1 cellular context compared by ENCODE assay signal in the genomic region with DNA sequence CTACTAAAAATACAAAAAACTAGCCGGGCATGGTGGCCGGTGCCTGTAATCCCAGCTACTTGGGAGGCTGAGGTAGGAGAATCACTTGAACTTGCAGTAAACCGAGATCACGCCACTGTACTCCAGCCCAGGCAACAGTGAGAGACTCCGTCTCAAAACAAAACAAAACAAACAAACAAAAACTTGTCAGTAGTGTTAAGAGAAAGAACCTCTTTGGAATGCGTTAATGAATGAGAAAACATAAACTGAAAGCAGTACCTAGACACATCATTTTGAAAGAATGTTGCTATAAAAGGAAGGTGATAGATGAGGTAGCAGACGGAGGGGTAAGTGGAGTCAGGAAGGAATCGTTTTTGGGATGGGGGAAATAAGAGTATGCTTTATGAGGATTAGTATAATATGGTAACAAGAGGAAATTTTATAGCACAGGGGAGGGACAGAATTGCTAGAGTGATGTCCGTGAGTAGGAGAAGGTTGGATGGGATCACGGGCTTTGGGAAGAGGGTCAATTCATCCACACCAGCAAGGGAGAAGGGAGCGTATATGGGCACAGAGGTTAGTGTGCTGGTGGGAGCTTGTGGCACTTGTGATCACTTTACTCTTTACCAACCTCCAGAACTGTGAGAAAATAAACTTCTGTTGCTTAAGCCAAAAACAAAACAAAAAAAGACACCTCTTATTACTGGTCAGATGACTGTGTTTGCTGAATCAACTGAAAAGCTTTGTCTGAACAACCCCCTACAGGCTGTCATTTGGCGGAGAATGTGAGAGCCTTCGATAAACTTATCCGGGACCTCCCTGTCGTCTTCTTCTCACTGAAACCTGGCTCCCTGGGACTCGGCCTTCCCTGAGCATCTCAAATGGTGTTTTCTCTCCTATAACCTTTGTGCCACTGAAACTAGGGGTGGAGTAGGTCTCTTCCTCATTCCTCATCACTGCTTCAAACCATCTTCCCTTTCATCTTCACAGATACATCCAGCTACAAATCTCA.
TF ChIP-seq lines count a peak whose summit lies in the region.

No MANE protein-coding gene starts in this region.

TF ChIP-seq in GM12878, 131 proteins besides CTCF, POLR2A, EP300 and RAD21 (continues in another document):
- TF ChIP-seq NBN (IDR thresholded peaks at IDR 0.05) = peak; percentile 53; the same call in 1 of the 2 replicates
- no peak for TF ChIP-seq GABPA (IDR thresholded peaks at IDR 0.05; ENCODE audit: low read depth)
- TF ChIP-seq WRNIP1 (IDR thresholded peaks at IDR 0.05; ENCODE audit: borderline replicate concordance, low read depth, low read length) = no peak
- TF ChIP-seq, protein P1, sequence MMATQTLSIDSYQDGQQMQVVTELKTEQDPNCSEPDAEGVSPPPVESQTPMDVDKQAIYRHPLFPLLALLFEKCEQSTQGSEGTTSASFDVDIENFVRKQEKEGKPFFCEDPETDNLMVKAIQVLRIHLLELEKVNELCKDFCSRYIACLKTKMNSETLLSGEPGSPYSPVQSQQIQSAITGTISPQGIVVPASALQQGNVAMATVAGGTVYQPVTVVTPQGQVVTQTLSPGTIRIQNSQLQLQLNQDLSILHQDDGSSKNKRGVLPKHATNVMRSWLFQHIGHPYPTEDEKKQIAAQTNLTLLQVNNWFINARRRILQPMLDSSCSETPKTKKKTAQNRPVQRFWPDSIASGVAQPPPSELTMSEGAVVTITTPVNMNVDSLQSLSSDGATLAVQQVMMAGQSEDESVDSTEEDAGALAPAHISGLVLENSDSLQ (IDR thresholded peaks at IDR 0.05) = no peak
- no peak for TF ChIP-seq GATAD2B (conservative IDR thresholded peaks at IDR 0.05; ENCODE audit: low read depth)
- no peak for TF ChIP-seq STAT1 (conservative IDR thresholded peaks at IDR 0.05)
- no peak for TF ChIP-seq KLF5 (IDR thresholded peaks at IDR 0.05; ENCODE audit: partially characterized antibody)
- TF ChIP-seq TCF3 (IDR thresholded peaks at IDR 0.05; ENCODE audit: borderline replicate concordance, insufficient read depth, low read depth, low read length) = no peak
- TF ChIP-seq RFX5 (IDR thresholded peaks at IDR 0.05; ENCODE audit: low read depth, low read length) = no peak
- peak; percentile 60 for TF ChIP-seq JUNB (IDR thresholded peaks at IDR 0.05)
- TF ChIP-seq, protein P2, sequence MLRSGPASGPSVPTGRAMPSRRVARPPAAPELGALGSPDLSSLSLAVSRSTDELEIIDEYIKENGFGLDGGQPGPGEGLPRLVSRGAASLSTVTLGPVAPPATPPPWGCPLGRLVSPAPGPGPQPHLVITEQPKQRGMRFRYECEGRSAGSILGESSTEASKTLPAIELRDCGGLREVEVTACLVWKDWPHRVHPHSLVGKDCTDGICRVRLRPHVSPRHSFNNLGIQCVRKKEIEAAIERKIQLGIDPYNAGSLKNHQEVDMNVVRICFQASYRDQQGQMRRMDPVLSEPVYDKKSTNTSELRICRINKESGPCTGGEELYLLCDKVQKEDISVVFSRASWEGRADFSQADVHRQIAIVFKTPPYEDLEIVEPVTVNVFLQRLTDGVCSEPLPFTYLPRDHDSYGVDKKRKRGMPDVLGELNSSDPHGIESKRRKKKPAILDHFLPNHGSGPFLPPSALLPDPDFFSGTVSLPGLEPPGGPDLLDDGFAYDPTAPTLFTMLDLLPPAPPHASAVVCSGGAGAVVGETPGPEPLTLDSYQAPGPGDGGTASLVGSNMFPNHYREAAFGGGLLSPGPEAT (IDR thresholded peaks at IDR 0.05; ENCODE audit: low read depth) = peak; percentile 83
- TF ChIP-seq, protein P3, sequence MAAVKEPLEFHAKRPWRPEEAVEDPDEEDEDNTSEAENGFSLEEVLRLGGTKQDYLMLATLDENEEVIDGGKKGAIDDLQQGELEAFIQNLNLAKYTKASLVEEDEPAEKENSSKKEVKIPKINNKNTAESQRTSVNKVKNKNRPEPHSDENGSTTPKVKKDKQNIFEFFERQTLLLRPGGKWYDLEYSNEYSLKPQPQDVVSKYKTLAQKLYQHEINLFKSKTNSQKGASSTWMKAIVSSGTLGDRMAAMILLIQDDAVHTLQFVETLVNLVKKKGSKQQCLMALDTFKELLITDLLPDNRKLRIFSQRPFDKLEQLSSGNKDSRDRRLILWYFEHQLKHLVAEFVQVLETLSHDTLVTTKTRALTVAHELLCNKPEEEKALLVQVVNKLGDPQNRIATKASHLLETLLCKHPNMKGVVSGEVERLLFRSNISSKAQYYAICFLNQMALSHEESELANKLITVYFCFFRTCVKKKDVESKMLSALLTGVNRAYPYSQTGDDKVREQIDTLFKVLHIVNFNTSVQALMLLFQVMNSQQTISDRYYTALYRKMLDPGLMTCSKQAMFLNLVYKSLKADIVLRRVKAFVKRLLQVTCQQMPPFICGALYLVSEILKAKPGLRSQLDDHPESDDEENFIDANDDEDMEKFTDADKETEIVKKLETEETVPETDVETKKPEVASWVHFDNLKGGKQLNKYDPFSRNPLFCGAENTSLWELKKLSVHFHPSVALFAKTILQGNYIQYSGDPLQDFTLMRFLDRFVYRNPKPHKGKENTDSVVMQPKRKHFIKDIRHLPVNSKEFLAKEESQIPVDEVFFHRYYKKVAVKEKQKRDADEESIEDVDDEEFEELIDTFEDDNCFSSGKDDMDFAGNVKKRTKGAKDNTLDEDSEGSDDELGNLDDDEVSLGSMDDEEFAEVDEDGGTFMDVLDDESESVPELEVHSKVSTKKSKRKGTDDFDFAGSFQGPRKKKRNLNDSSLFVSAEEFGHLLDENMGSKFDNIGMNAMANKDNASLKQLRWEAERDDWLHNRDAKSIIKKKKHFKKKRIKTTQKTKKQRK (IDR thresholded peaks at IDR 0.05; ENCODE audit: low read depth, low read length) = no peak
- TF ChIP-seq PML (IDR thresholded peaks at IDR 0.05; ENCODE audit: low read length) = no peak
- no peak for TF ChIP-seq RELA (IDR thresholded peaks at IDR 0.05; ENCODE audit: borderline replicate concordance, partially characterized antibody)
- TF ChIP-seq, protein P4, sequence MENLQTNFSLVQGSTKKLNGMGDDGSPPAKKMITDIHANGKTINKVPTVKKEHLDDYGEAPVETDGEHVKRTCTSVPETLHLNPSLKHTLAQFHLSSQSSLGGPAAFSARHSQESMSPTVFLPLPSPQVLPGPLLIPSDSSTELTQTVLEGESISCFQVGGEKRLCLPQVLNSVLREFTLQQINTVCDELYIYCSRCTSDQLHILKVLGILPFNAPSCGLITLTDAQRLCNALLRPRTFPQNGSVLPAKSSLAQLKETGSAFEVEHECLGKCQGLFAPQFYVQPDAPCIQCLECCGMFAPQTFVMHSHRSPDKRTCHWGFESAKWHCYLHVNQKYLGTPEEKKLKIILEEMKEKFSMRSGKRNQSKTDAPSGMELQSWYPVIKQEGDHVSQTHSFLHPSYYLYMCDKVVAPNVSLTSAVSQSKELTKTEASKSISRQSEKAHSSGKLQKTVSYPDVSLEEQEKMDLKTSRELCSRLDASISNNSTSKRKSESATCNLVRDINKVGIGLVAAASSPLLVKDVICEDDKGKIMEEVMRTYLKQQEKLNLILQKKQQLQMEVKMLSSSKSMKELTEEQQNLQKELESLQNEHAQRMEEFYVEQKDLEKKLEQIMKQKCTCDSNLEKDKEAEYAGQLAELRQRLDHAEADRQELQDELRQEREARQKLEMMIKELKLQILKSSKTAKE (IDR thresholded peaks at IDR 0.05; ENCODE audit: low read depth, poor library complexity, severe bottlenecking) = peak; percentile 59
- TF ChIP-seq MTA3 (IDR thresholded peaks at IDR 0.05; ENCODE audit: borderline replicate concordance, low read length) = no peak
- TF ChIP-seq ZNF24 (IDR thresholded peaks at IDR 0.05) = no peak
- no peak for TF ChIP-seq HDAC6 (IDR thresholded peaks at IDR 0.05; ENCODE audit: unreplicated experiment)
- TF ChIP-seq CREB1 (IDR thresholded peaks at IDR 0.05; ENCODE audit: low read depth) = no peak
- no peak for TF ChIP-seq ZNF217 (IDR thresholded peaks at IDR 0.05)
- TF ChIP-seq YY1 (IDR thresholded peaks at IDR 0.05; ENCODE audit: low read depth, low read length) = no peak
- TF ChIP-seq, protein P5, sequence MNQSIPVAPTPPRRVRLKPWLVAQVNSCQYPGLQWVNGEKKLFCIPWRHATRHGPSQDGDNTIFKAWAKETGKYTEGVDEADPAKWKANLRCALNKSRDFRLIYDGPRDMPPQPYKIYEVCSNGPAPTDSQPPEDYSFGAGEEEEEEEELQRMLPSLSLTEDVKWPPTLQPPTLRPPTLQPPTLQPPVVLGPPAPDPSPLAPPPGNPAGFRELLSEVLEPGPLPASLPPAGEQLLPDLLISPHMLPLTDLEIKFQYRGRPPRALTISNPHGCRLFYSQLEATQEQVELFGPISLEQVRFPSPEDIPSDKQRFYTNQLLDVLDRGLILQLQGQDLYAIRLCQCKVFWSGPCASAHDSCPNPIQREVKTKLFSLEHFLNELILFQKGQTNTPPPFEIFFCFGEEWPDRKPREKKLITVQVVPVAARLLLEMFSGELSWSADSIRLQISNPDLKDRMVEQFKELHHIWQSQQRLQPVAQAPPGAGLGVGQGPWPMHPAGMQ (IDR thresholded peaks at IDR 0.05; ENCODE audit: borderline replicate concordance) = no peak
- TF ChIP-seq POLR2AphosphoS5 (IDR thresholded peaks at IDR 0.05; ENCODE audit: low read length) = no peak
- no peak for TF ChIP-seq FOS (IDR thresholded peaks at IDR 0.05; ENCODE audit: borderline replicate concordance, extremely low read depth, insufficient read length)
- TF ChIP-seq HDAC2 (IDR thresholded peaks at IDR 0.05) = no peak
- TF ChIP-seq, protein P6, sequence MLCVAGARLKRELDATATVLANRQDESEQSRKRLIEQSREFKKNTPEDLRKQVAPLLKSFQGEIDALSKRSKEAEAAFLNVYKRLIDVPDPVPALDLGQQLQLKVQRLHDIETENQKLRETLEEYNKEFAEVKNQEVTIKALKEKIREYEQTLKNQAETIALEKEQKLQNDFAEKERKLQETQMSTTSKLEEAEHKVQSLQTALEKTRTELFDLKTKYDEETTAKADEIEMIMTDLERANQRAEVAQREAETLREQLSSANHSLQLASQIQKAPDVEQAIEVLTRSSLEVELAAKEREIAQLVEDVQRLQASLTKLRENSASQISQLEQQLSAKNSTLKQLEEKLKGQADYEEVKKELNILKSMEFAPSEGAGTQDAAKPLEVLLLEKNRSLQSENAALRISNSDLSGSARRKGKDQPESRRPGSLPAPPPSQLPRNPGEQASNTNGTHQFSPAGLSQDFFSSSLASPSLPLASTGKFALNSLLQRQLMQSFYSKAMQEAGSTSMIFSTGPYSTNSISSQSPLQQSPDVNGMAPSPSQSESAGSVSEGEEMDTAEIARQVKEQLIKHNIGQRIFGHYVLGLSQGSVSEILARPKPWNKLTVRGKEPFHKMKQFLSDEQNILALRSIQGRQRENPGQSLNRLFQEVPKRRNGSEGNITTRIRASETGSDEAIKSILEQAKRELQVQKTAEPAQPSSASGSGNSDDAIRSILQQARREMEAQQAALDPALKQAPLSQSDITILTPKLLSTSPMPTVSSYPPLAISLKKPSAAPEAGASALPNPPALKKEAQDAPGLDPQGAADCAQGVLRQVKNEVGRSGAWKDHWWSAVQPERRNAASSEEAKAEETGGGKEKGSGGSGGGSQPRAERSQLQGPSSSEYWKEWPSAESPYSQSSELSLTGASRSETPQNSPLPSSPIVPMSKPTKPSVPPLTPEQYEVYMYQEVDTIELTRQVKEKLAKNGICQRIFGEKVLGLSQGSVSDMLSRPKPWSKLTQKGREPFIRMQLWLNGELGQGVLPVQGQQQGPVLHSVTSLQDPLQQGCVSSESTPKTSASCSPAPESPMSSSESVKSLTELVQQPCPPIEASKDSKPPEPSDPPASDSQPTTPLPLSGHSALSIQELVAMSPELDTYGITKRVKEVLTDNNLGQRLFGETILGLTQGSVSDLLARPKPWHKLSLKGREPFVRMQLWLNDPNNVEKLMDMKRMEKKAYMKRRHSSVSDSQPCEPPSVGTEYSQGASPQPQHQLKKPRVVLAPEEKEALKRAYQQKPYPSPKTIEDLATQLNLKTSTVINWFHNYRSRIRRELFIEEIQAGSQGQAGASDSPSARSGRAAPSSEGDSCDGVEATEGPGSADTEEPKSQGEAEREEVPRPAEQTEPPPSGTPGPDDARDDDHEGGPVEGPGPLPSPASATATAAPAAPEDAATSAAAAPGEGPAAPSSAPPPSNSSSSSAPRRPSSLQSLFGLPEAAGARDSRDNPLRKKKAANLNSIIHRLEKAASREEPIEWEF (IDR thresholded peaks at IDR 0.05; ENCODE audit: insufficient replicate concordance, low read depth, low read length) = no peak
- TF ChIP-seq BACH1 (IDR thresholded peaks at IDR 0.05; ENCODE audit: borderline replicate concordance) = no peak
- TF ChIP-seq DPF2 (IDR thresholded peaks at IDR 0.05) = no peak
- TF ChIP-seq ZSCAN29 (IDR thresholded peaks at IDR 0.05) = no peak
- TF ChIP-seq, protein P7, sequence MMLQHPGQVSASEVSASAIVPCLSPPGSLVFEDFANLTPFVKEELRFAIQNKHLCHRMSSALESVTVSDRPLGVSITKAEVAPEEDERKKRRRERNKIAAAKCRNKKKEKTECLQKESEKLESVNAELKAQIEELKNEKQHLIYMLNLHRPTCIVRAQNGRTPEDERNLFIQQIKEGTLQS (IDR thresholded peaks at IDR 0.05; ENCODE audit: borderline replicate concordance, extremely low read depth, low read depth, low read length) = no peak
- TF ChIP-seq CBX5 (IDR thresholded peaks at IDR 0.05; ENCODE audit: low read depth) = no peak
- no peak for TF ChIP-seq SIX5 (IDR thresholded peaks at IDR 0.05; ENCODE audit: low read depth, low read length, severe bottlenecking)
- no peak for TF ChIP-seq SMARCA5 (IDR thresholded peaks at IDR 0.05)
- TF ChIP-seq, protein P8, sequence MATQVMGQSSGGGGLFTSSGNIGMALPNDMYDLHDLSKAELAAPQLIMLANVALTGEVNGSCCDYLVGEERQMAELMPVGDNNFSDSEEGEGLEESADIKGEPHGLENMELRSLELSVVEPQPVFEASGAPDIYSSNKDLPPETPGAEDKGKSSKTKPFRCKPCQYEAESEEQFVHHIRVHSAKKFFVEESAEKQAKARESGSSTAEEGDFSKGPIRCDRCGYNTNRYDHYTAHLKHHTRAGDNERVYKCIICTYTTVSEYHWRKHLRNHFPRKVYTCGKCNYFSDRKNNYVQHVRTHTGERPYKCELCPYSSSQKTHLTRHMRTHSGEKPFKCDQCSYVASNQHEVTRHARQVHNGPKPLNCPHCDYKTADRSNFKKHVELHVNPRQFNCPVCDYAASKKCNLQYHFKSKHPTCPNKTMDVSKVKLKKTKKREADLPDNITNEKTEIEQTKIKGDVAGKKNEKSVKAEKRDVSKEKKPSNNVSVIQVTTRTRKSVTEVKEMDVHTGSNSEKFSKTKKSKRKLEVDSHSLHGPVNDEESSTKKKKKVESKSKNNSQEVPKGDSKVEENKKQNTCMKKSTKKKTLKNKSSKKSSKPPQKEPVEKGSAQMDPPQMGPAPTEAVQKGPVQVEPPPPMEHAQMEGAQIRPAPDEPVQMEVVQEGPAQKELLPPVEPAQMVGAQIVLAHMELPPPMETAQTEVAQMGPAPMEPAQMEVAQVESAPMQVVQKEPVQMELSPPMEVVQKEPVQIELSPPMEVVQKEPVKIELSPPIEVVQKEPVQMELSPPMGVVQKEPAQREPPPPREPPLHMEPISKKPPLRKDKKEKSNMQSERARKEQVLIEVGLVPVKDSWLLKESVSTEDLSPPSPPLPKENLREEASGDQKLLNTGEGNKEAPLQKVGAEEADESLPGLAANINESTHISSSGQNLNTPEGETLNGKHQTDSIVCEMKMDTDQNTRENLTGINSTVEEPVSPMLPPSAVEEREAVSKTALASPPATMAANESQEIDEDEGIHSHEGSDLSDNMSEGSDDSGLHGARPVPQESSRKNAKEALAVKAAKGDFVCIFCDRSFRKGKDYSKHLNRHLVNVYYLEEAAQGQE (IDR thresholded peaks at IDR 0.05; ENCODE audit: low read depth, low read length) = no peak
- peak; percentile 81; the same call in 1 of the 2 replicates for TF ChIP-seq MTA2 (IDR thresholded peaks at IDR 0.05; ENCODE audit: low read depth)
- peak; percentile 42; the same call in 1 of the 2 replicates for TF ChIP-seq NFIC (IDR thresholded peaks at IDR 0.05; ENCODE audit: low read depth, low read length)
- TF ChIP-seq TARDBP (IDR thresholded peaks at IDR 0.05; ENCODE audit: borderline replicate concordance) = no peak
- TF ChIP-seq, protein P9, sequence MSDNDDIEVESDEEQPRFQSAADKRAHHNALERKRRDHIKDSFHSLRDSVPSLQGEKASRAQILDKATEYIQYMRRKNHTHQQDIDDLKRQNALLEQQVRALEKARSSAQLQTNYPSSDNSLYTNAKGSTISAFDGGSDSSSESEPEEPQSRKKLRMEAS (IDR thresholded peaks at IDR 0.05; ENCODE audit: low read depth, low read length) = no peak
